1 cellular context compared by ENCODE assay signal in genomic region chr2:159895258-159896209, GRCh38.
TF ChIP-seq lines count a peak whose summit lies in the region.

No MANE protein-coding gene starts in this region.

TF ChIP-seq in IMR-90, 13 proteins besides CTCF, POLR2A, EP300 and RAD21:
- TF ChIP-seq CEBPB (IDR thresholded peaks at IDR 0.05; ENCODE audit: low read depth, low read length) (peak; percentile 58; the same call in 1 of the 2 replicates), SMC3 (IDR thresholded peaks at IDR 0.05; ENCODE audit: low read depth, low read length) (no peak)
